23 cellular contexts compared by ENCODE assay signal in the genomic region with DNA sequence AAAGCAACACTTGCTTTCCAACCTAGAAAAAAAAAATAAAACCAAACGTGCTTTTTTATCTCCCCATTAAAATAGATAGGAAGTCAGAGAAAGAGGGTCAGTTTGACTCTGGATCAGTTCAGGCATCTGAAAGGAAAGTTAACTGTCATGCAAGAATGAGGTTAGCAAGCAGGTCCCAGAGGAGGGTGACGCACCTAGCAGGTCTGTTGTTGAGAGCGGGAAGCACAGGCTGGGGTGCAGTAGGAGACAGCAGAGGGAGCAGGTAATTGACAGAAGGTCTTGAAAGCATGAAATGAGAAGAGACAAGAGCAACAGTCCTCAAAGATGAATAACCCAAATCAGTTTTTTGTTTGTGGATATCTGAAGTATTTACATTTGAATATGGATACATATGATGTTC.
"Had no signal": no experiment of that assay in that cellular context is flagged by ENCODE, and none has a peak within 500 bp of the region (broad histone marks: within the 10 kb centered on the region; RNA-seq: fewer than 3 reads in every experiment).

No MANE protein-coding gene starts in this region.

- H3K4me3 ChIP-seq: hepatocyte, sigmoid colon, smooth muscle cell, stomach, suprapubic skin, transverse colon had no signal

- H3K9me3 ChIP-seq: sigmoid colon, stomach, suprapubic skin, transverse colon had no signal

- H3K9me3 Mint-ChIP-seq: activated naive CD4-positive, alpha-beta T cell treated with anti-CD3 and anti-CD28 coated beads, Interleukin-2, amount 50 U/mL, for 72 hours; brain; dendritic cell treated with granulocyte-macrophage colony-stimulating factor and Interleukin-4, amounts not matched to agents 40 ng/mL and 50 ng/mL, for 4 days; memory B cell; nephron progenitor cell; stimulated activated memory B cell treated with anti-CD40 and anti-IgM and Interleukin-4, amounts not matched to agents 10 μg/mL and 1 μg/mL and 100 μg/mL, for 72 hours had no signal

- H3K36me3 ChIP-seq: sigmoid colon, suprapubic skin, transverse colon had no signal

- DNase-seq: activated CD4-positive, alpha-beta T cell treated with anti-CD3 and anti-CD28 coated beads, Interleukin-2, amount 50 U/mL, for 1 hour; activated T-cell treated with anti-CD3 and anti-CD28 coated beads, Interleukin-2, amount 50 U/mL, for 1 hour; aorta; effector CD4-positive, alpha-beta T cell; foreskin melanocyte; islet precursor cell; left cardiac atrium; nephron progenitor cell; sigmoid colon; stimulated activated CD4-positive, alpha-beta T cell treated with anti-CD3 and anti-CD28 coated beads, Interleukin-15, amount 100 ng/mL, for 24 hours; stomach; T-helper 1 cell; T1000; transverse colon had no signal

- H3K27me3 Mint-ChIP-seq: brain; dendritic cell treated with granulocyte-macrophage colony-stimulating factor and Interleukin-4, amounts not matched to agents 40 ng/mL and 50 ng/mL, for 4 days; memory B cell; stimulated activated memory B cell treated with anti-CD40 and anti-IgM and Interleukin-4, amounts not matched to agents 10 μg/mL and 1 μg/mL and 100 μg/mL, for 72 hours had no signal

- ATAC-seq: activated naive CD4-positive, alpha-beta T cell treated with anti-CD3 and anti-CD28 coated beads, Interleukin-2, amount 50 U/mL, for 72 hours; esophagus mucosa; left cardiac atrium; stimulated activated memory B cell treated with anti-CD40 and anti-IgM and Interleukin-4, amounts not matched to agents 10 μg/mL and 1 μg/mL and 100 μg/mL, for 72 hours had no signal

- H3K27ac Mint-ChIP-seq: activated naive CD4-positive, alpha-beta T cell treated with anti-CD3 and anti-CD28 coated beads, Interleukin-2, amount 50 U/mL, for 72 hours; dendritic cell treated with granulocyte-macrophage colony-stimulating factor and Interleukin-4, amounts not matched to agents 40 ng/mL and 50 ng/mL, for 4 days; memory B cell; stimulated activated memory B cell treated with anti-CD40 and anti-IgM and Interleukin-4, amounts not matched to agents 10 μg/mL and 1 μg/mL and 100 μg/mL, for 72 hours had no signal

- H3K36me3 Mint-ChIP-seq: activated naive CD4-positive, alpha-beta T cell treated with anti-CD3 and anti-CD28 coated beads, Interleukin-2, amount 50 U/mL, for 72 hours; stimulated activated memory B cell treated with anti-CD40 and anti-IgM and Interleukin-4, amounts not matched to agents 10 μg/mL and 1 μg/mL and 100 μg/mL, for 72 hours had no signal

- H3K4me3 Mint-ChIP-seq: brain; dendritic cell treated with granulocyte-macrophage colony-stimulating factor and Interleukin-4, amounts not matched to agents 40 ng/mL and 50 ng/mL, for 4 days; memory B cell; nephron progenitor cell; stimulated activated memory B cell treated with anti-CD40 and anti-IgM and Interleukin-4, amounts not matched to agents 10 μg/mL and 1 μg/mL and 100 μg/mL, for 72 hours had no signal

- H3K4me1 Mint-ChIP-seq: memory B cell; stimulated activated memory B cell treated with anti-CD40 and anti-IgM and Interleukin-4, amounts not matched to agents 10 μg/mL and 1 μg/mL and 100 μg/mL, for 72 hours had no signal

- H3K4me1 ChIP-seq: sigmoid colon, stomach, transverse colon had no signal
